In the genomic region with DNA sequence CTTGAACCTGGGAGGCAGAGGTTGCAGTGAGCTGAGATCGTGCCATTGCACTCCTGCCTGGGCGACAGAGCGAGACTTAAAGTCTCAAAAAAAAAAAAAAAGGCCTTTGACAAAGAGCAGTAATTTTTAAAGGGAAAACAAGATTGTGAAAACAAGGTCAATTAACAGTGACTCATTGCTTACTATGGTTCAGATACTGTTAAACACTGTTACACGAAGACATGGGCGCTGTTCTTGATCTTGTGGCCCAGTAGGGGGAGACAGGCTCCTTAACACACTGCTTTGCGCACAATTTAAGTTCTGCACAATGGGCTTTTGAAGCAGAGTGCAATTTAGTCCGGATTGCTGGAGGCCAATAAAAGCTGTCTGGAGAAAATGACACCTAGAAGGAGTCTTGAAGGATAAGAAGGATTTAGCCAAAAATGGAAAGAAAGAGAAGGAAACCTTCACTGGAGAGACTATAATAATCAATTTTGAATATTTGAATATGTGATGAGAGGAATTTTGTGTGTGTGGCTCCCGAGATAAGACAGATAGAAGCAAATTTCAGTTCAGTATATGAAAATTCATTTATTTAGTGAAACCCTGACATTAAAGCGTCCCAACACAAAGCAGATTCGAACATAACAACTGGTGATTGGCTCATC, we compare ENCODE assay signal across 1 cellular context.
TF ChIP-seq lines count a peak whose summit lies in the region.

No MANE protein-coding gene starts in this region.

TF ChIP-seq in K562, 482 proteins besides CTCF, POLR2A, EP300 and RAD21 (continued from another document and continues in another):
- TF ChIP-seq, protein P1, sequence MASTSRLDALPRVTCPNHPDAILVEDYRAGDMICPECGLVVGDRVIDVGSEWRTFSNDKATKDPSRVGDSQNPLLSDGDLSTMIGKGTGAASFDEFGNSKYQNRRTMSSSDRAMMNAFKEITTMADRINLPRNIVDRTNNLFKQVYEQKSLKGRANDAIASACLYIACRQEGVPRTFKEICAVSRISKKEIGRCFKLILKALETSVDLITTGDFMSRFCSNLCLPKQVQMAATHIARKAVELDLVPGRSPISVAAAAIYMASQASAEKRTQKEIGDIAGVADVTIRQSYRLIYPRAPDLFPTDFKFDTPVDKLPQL (IDR thresholded peaks at IDR 0.05; ENCODE audit: extremely low read depth, insufficient read length), result no peak
- TF ChIP-seq NCOA4 (IDR thresholded peaks at IDR 0.05; ENCODE audit: partially characterized antibody), result no peak
- TF ChIP-seq KHSRP (IDR thresholded peaks at IDR 0.05), result no peak
- peak; percentile 73 for TF ChIP-seq DPF2 (IDR thresholded peaks at IDR 0.05)
- no peak for TF ChIP-seq MIER1 (IDR thresholded peaks at IDR 0.05; ENCODE audit: low read depth)
- TF ChIP-seq, protein P2, sequence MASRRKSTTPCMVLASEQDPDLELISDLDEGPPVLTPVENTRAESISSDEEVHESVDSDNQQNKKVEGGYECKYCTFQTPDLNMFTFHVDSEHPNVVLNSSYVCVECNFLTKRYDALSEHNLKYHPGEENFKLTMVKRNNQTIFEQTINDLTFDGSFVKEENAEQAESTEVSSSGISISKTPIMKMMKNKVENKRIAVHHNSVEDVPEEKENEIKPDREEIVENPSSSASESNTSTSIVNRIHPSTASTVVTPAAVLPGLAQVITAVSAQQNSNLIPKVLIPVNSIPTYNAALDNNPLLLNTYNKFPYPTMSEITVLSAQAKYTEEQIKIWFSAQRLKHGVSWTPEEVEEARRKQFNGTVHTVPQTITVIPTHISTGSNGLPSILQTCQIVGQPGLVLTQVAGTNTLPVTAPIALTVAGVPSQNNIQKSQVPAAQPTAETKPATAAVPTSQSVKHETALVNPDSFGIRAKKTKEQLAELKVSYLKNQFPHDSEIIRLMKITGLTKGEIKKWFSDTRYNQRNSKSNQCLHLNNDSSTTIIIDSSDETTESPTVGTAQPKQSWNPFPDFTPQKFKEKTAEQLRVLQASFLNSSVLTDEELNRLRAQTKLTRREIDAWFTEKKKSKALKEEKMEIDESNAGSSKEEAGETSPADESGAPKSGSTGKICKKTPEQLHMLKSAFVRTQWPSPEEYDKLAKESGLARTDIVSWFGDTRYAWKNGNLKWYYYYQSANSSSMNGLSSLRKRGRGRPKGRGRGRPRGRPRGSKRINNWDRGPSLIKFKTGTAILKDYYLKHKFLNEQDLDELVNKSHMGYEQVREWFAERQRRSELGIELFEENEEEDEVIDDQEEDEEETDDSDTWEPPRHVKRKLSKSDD (conservative IDR thresholded peaks at IDR 0.05; ENCODE audit: low read length), result no peak
- no peak for TF ChIP-seq HNRNPH1 (optimal IDR thresholded peaks at IDR 0.05; ENCODE audit: low read depth, low read length)
- TF ChIP-seq ZNF197 (CRISPR knock-in tag; IDR thresholded peaks at IDR 0.05; ENCODE audit: low read depth), result no peak
- TF ChIP-seq MCM2 (IDR thresholded peaks at IDR 0.05; ENCODE audit: low read depth), result no peak
- no peak for TF ChIP-seq MAFF (IDR thresholded peaks at IDR 0.05; ENCODE audit: low read length)
- TF ChIP-seq HDGF (IDR thresholded peaks at IDR 0.05), result no peak
- TF ChIP-seq, protein P3, sequence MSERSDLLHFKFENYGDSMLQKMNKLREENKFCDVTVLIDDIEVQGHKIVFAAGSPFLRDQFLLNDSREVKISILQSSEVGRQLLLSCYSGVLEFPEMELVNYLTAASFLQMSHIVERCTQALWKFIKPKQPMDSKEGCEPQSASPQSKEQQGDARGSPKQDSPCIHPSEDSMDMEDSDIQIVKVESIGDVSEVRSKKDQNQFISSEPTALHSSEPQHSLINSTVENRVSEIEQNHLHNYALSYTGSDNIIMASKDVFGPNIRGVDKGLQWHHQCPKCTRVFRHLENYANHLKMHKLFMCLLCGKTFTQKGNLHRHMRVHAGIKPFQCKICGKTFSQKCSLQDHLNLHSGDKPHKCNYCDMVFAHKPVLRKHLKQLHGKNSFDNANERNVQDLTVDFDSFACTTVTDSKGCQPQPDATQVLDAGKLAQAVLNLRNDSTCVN (CRISPR knock-in tag; IDR thresholded peaks at IDR 0.05), result no peak
- TF ChIP-seq SUPT5H (IDR thresholded peaks at IDR 0.05), result no peak
- TF ChIP-seq TSC22D4 (tag; IDR thresholded peaks at IDR 0.05), result no peak
- no peak for TF ChIP-seq ZNF133 (CRISPR knock-in tag; IDR thresholded peaks at IDR 0.05)
- TF ChIP-seq KAT2B (IDR thresholded peaks at IDR 0.05; ENCODE audit: low read depth, low read length), result no peak
- TF ChIP-seq HMG20A (CRISPR knock-in tag; conservative IDR thresholded peaks at IDR 0.05), result no peak
- TF ChIP-seq NCOR1 (IDR thresholded peaks at IDR 0.05), result no peak
- no peak for TF ChIP-seq RNF2 (IDR thresholded peaks at IDR 0.05)
- no peak for TF ChIP-seq MAFK (IDR thresholded peaks at IDR 0.05; ENCODE audit: low read length)
- no peak for TF ChIP-seq ZC3H8 (IDR thresholded peaks at IDR 0.05)
- TF ChIP-seq SMARCC2 (IDR thresholded peaks at IDR 0.05; ENCODE audit: low read depth), result peak; percentile 41; the same call in 1 of the 2 replicates
- TF ChIP-seq, protein P4, sequence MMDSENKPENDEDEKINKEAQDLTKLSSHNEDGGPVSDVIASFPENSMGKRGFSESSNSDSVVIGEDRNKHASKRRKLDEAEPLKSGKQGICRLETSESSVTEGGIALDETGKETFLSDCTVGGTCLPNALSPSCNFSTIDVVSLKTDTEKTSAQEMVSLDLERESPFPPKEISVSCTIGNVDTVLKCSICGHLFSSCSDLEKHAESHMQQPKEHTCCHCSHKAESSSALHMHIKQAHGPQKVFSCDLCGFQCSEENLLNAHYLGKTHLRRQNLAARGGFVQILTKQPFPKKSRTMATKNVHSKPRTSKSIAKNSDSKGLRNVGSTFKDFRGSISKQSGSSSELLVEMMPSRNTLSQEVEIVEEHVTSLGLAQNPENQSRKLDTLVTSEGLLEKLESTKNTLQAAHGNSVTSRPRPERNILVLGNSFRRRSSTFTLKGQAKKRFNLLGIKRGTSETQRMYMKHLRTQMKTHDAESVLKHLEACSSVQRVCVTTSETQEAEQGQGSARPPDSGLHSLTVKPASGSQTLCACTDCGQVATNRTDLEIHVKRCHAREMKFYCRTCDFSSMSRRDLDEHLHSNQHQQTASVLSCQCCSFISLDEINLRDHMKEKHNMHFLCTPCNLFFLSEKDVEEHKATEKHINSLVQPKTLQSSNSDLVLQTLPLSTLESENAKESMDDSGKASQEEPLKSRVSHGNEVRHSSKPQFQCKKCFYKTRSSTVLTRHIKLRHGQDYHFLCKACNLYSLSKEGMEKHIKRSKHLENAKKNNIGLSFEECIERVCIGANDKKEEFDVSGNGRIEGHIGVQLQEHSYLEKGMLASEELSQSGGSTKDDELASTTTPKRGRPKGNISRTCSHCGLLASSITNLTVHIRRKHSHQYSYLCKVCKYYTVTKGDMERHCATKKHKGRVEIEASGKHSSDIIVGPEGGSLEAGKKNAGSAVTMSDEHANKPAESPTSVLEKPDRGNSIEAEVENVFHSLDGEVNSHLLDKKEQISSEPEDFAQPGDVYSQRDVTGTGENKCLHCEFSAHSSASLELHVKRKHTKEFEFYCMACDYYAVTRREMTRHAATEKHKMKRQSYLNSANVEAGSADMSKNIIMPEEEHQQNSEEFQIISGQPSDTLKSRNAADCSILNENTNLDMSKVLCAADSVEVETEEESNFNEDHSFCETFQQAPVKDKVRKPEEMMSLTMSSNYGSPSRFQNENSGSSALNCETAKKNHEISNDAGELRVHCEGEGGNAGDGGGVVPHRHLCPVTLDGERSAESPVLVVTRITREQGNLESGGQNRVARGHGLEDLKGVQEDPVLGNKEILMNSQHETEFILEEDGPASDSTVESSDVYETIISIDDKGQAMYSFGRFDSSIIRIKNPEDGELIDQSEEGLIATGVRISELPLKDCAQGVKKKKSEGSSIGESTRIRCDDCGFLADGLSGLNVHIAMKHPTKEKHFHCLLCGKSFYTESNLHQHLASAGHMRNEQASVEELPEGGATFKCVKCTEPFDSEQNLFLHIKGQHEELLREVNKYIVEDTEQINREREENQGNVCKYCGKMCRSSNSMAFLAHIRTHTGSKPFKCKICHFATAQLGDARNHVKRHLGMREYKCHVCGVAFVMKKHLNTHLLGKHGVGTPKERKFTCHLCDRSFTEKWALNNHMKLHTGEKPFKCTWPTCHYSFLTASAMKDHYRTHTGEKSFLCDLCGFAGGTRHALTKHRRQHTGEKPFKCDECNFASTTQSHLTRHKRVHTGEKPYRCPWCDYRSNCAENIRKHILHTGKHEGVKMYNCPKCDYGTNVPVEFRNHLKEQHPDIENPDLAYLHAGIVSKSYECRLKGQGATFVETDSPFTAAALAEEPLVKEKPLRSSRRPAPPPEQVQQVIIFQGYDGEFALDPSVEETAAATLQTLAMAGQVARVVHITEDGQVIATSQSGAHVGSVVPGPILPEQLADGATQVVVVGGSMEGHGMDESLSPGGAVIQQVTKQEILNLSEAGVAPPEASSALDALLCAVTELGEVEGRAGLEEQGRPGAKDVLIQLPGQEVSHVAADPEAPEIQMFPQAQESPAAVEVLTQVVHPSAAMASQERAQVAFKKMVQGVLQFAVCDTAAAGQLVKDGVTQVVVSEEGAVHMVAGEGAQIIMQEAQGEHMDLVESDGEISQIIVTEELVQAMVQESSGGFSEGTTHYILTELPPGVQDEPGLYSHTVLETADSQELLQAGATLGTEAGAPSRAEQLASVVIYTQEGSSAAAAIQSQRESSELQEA (IDR thresholded peaks at IDR 0.05; ENCODE audit: low read depth), result no peak
- TF ChIP-seq ZNF586 (CRISPR knock-in tag; conservative IDR thresholded peaks at IDR 0.05), result no peak
- no peak for TF ChIP-seq SAFB2 (IDR thresholded peaks at IDR 0.05; ENCODE audit: borderline replicate concordance, low read depth, low read length, severe bottlenecking)
- TF ChIP-seq PTRF (tag; IDR thresholded peaks at IDR 0.05), result no peak
- no peak for TF ChIP-seq ZNF140 (CRISPR knock-in tag; IDR thresholded peaks at IDR 0.05)
- no peak for TF ChIP-seq KDM1A (IDR thresholded peaks at IDR 0.05)
- no peak; the same call in 1 of the 2 replicates for TF ChIP-seq GATAD2B (IDR thresholded peaks at IDR 0.05; ENCODE audit: borderline replicate concordance)
- no peak for TF ChIP-seq TCFL5 (CRISPR knock-in tag; conservative IDR thresholded peaks at IDR 0.05)
- TF ChIP-seq CAMTA2 (CRISPR knock-in tag; conservative IDR thresholded peaks at IDR 0.05), result no peak
- no peak for TF ChIP-seq FOXA1 (IDR thresholded peaks at IDR 0.05; ENCODE audit: borderline replicate concordance)
- TF ChIP-seq, protein P5, sequence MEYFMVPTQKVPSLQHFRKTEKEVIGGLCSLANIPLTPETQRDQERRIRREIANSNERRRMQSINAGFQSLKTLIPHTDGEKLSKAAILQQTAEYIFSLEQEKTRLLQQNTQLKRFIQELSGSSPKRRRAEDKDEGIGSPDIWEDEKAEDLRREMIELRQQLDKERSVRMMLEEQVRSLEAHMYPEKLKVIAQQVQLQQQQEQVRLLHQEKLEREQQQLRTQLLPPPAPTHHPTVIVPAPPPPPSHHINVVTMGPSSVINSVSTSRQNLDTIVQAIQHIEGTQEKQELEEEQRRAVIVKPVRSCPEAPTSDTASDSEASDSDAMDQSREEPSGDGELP (CRISPR knock-in tag; IDR thresholded peaks at IDR 0.05; ENCODE audit: borderline replicate concordance), result no peak
- TF ChIP-seq, protein P6, sequence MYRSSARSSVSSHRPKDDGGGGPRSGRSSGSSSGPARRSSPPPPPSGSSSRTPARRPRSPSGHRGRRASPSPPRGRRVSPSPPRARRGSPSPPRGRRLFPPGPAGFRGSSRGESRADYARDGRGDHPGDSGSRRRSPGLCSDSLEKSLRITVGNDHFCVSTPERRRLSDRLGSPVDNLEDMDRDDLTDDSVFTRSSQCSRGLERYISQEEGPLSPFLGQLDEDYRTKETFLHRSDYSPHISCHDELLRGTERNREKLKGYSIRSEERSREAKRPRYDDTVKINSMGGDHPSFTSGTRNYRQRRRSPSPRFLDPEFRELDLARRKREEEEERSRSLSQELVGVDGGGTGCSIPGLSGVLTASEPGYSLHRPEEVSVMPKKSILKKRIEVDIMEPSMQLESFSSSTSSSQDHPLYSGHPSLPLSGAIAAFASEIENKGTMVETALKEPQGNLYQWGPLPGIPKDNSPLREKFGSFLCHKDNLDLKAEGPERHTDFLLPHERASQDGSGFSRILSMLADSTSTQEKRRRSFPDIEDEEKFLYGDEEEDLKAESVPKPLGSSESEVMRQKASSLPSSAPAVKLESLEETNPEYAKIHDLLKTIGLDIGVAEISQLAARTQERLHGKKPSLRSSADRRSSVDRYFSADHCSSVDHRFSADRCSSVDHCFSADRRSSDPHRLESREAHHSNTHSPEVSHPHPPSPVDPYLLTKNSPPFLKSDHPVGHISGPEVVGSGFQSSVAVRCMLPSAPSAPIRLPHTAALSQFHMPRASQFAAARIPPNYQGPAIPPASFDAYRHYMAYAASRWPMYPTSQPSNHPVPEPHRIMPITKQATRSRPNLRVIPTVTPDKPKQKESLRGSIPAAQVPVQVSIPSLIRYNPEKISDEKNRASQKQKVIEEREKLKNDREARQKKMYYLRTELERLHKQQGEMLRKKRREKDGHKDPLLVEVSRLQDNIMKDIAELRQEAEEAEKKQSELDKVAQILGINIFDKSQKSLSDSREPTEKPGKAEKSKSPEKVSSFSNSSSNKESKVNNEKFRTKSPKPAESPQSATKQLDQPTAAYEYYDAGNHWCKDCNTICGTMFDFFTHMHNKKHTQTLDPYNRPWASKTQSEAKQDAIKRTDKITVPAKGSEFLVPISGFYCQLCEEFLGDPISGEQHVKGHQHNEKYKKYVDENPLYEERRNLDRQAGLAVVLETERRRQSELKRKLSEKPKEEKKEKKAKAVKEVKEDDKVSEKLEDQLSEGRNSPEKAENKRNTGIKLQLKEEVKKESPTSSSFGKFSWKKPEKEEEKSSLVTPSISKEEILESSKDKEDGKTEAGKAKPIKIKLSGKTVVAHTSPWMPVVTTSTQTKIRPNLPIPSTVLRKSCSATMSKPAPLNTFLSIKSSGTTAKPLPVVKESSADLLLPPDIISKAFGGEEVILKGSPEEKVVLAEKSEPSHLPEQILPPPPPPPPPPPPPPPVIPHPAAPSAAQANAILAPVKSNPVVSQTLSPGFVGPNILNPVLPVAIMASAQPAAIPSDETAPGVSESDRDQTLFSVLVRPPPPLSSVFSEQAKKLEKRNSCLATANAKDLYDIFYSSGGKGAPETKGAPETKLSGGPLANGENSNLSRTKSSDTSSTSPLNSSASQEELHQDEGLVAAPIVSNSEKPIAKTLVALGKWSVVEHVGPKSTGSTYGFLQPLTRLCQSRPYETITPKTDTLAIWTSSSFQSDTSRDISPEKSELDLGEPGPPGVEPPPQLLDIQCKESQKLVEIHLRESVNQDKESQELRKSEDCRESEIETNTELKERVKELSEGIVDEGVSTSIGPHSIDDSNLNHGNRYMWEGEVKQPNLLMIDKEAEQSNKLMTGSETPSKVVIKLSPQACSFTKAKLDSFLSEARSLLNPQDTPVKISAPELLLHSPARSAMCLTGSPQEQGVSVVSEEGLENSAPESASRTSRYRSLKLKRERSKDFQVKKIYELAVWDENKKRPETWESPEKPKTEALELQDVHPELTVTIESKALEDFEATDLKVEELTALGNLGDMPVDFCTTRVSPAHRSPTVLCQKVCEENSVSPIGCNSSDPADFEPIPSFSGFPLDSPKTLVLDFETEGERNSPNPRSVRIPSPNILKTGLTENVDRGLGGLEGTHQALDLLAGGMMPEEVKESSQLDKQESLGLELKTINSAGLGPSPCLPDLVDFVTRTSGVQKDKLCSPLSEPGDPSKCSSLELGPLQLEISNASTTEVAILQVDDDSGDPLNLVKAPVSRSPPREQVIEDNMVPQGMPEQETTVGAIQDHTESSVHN (IDR thresholded peaks at IDR 0.05; ENCODE audit: borderline replicate concordance in 1 of 2, low read depth in 1 of 2), result no peak
- no peak for TF ChIP-seq POLR3G (IDR thresholded peaks at IDR 0.05; ENCODE audit: extremely low read depth, insufficient read length, insufficient replicate concordance)
- no peak for TF ChIP-seq ZNF764 (CRISPR knock-in tag; IDR thresholded peaks at IDR 0.05; ENCODE audit: low read depth)
- TF ChIP-seq DACH1 (IDR thresholded peaks at IDR 0.05; ENCODE audit: partially characterized antibody), result no peak
- TF ChIP-seq TFAM (CRISPR knock-in tag; conservative IDR thresholded peaks at IDR 0.05), result no peak
- TF ChIP-seq CREBBP (IDR thresholded peaks at IDR 0.05; ENCODE audit: low read depth, low read length), result no peak
- no peak for TF ChIP-seq ZNF253 (CRISPR knock-in tag; conservative IDR thresholded peaks at IDR 0.05)
